In the genomic region with DNA sequence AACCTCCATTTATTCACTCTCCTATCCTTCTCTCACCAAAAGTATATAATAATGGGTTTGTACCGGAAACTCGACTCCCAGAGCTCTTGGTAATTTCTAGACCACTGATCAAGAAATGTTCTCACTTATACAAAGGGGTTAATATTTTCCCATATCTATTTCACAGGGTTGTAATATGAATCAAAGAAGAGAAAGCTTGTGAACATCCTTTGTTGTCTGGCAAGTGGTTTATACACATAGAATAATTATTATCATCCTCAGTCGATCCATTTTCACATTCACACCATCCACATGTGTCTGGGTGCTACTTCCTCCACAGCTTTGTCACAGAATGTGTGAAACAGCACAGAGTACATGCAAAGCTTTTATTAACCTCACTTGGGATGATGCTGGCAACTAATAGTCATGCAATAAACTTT, we compare ENCODE assay signal across 25 cellular contexts.
"Had no signal": no experiment of that assay in that cellular context is flagged by ENCODE, and none has a peak within 500 bp of the region (broad histone marks: within the 10 kb centered on the region; RNA-seq: fewer than 3 reads in every experiment).

No MANE protein-coding gene starts in this region.

- H3K36me3 ChIP-seq: left ventricle myocardium inferior, neutrophil, ovary, right atrium auricular region, transverse colon had no signal

- H3K27ac ChIP-seq: hepatocyte, left ventricle myocardium inferior, neutrophil, ovary, psoas muscle, right atrium auricular region, transverse colon had no signal

- H3K4me3 ChIP-seq: hepatocyte, left ventricle myocardium inferior, ovary, psoas muscle, right atrium auricular region, transverse colon had no signal

- H3K27me3 ChIP-seq: neutrophil, ovary, right atrium auricular region, transverse colon had no signal

- H3K27me3 Mint-ChIP-seq: brain, T-cell had no signal

- FAIRE-seq: TTC549, urothelium cell line had no signal

- H3K9me3 Mint-ChIP-seq: activated naive CD4-positive, alpha-beta T cell treated with anti-CD3 and anti-CD28 coated beads for 36 hours; activated T-cell treated with anti-CD3 and anti-CD28 coated beads, Interleukin-2, amount 50 U/mL, for 4 hours; brain; mesothelial cell of epicardium; nephron; T-cell had no signal

- H3K4me3 Mint-ChIP-seq: activated naive CD4-positive, alpha-beta T cell treated with anti-CD3 and anti-CD28 coated beads for 36 hours; activated T-cell treated with anti-CD3 and anti-CD28 coated beads, Interleukin-2, amount 50 U/mL, for 4 hours; brain; mesothelial cell of epicardium; nephron; T-cell had no signal

- H3K4me1 ChIP-seq: left ventricle myocardium inferior, psoas muscle, right atrium auricular region had no signal

- DNase-seq: activated CD4-positive, alpha-beta T cell treated with anti-CD3 and anti-CD28 coated beads for 1 hour; activated CD4-positive, alpha-beta T cell treated with anti-CD3 and anti-CD28 coated beads, Interleukin-2, amount 50 U/mL, for 1 hour; activated CD8-positive, alpha-beta memory T cell treated with anti-CD3 and anti-CD28 coated beads for 24 hours; activated CD8-positive, alpha-beta memory T cell treated with anti-CD3 and anti-CD28 coated beads, Interleukin-2, amount 50 U/mL, for 4 hours; activated naive CD4-positive, alpha-beta T cell treated with anti-CD3 and anti-CD28 coated beads for 36 hours; activated T-cell treated with anti-CD3 and anti-CD28 coated beads, Interleukin-2, amount 50 U/mL, for 4 hours; aorta; caudate nucleus; dermis blood vessel endothelial cell; effector CD8-positive, alpha-beta T cell; foreskin melanocyte; left ventricle myocardium inferior; ovary; psoas muscle; stimulated activated CD4-positive, alpha-beta T cell treated with anti-CD3 and anti-CD28 coated beads, Interleukin-4, amount 100 ng/mL, for 4 hours; transverse colon had no signal

- H3K36me3 Mint-ChIP-seq: brain, mesothelial cell of epicardium, T-cell had no signal

- H3K27ac Mint-ChIP-seq: activated naive CD4-positive, alpha-beta T cell treated with anti-CD3 and anti-CD28 coated beads for 36 hours; brain; mesothelial cell of epicardium; nephron; T-cell had no signal

- H3K9me3 ChIP-seq: left ventricle myocardium inferior, neutrophil, ovary, psoas muscle, right atrium auricular region, transverse colon had no signal

- ATAC-seq: psoas muscle had no signal
